19 cellular contexts compared by ENCODE assay signal in the genomic region with DNA sequence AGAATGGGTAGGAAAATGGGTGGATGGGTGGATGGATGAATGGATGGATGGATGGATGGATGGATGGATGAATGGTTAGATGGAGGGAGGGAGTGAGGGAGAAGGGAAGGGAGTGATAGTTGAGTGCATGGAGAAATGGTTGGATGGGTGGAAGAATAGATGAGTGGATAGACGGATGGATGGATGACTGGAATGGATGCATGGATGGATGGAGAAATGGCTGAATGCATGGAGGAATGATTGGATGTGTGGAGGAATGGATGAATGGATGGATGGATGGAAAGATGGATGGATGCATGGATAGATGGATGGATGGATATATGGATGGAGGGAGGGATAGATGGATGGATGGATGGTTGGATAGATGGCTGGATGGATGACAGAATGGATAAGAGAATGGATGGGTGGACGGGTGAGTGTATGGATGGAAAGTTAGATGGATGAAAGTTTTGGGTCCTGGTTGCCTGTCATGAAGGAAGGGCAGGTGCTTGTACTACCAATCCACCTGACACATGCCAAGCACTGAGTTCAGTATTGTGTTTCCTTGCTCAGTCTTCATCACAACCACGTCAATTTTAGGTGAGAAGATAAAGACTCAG.
"Had no signal": no experiment of that assay in that cellular context is flagged by ENCODE, and none has a peak within 500 bp of the region (broad histone marks: within the 10 kb centered on the region; RNA-seq: fewer than 3 reads in every experiment).

No MANE protein-coding gene starts in this region.

- H3K79me2 ChIP-seq: parathyroid adenoma had no signal

- ATAC-seq: left lobe of liver; natural killer cell; sciatic nerve; stimulated activated memory B cell treated with anti-CD40 and anti-IgM and Interleukin-4, amounts not matched to agents 10 μg/mL and 1 μg/mL and 100 μg/mL, for 72 hours; stimulated activated naive CD8-positive, alpha-beta T cell treated with anti-CD3 and anti-CD28 coated beads, Interleukin-15, Interleukin-2, amounts not matched to agents 100 U/mL and 50 U/mL, for 24 hours had no signal

- H3K36me3 ChIP-seq: tibial artery had no signal

- H3K27ac ChIP-seq: dorsolateral prefrontal cortex, parathyroid adenoma, testis, tibial artery had no signal

- H3K9me3 ChIP-seq: testis, tibial artery had no signal

- H3K27ac Mint-ChIP-seq: memory B cell; natural killer cell; progenitor cell of endocrine pancreas; stimulated activated memory B cell treated with anti-CD40 and anti-IgM and Interleukin-4, amounts not matched to agents 10 μg/mL and 1 μg/mL and 100 μg/mL, for 72 hours; type B pancreatic cell had no signal

- H3K4me1 ChIP-seq: parathyroid adenoma, testis, tibial artery had no signal

- H3K27me3 Mint-ChIP-seq: stimulated activated memory B cell treated with anti-CD40 and anti-IgM and Interleukin-4, amounts not matched to agents 10 μg/mL and 1 μg/mL and 100 μg/mL, for 72 hours had no signal

- H3K36me3 Mint-ChIP-seq: memory B cell; natural killer cell; stimulated activated memory B cell treated with anti-CD40 and anti-IgM and Interleukin-4, amounts not matched to agents 10 μg/mL and 1 μg/mL and 100 μg/mL, for 72 hours; type B pancreatic cell had no signal

- DNase-seq: dorsolateral prefrontal cortex; effector CD4-positive, alpha-beta T cell; kidney; natural killer cell; stimulated activated CD4-positive, alpha-beta T cell treated with anti-CD3 and anti-CD28 coated beads, Interleukin-2, amount 100 ng/mL, for 24 hours; stimulated activated CD4-positive, alpha-beta T cell treated with anti-CD3 and anti-CD28 coated beads, Interleukin-4, amount 100 ng/mL, for 24 hours; stimulated activated naive CD8-positive, alpha-beta T cell treated with anti-CD3 and anti-CD28 coated beads, Interleukin-15, Interleukin-2, amounts not matched to agents 100 U/mL and 50 U/mL, for 24 hours; substantia nigra; testis; tibial artery had no signal

- H3K27me3 ChIP-seq: testis had no signal

- H3K9me3 Mint-ChIP-seq: natural killer cell, type B pancreatic cell had no signal

- H3K9ac ChIP-seq: parathyroid adenoma had no signal

- H3K4me3 Mint-ChIP-seq: memory B cell; natural killer cell; neural crest cell; stimulated activated memory B cell treated with anti-CD40 and anti-IgM and Interleukin-4, amounts not matched to agents 10 μg/mL and 1 μg/mL and 100 μg/mL, for 72 hours; type B pancreatic cell had no signal

- H3K4me1 Mint-ChIP-seq: memory B cell; natural killer cell; stimulated activated memory B cell treated with anti-CD40 and anti-IgM and Interleukin-4, amounts not matched to agents 10 μg/mL and 1 μg/mL and 100 μg/mL, for 72 hours had no signal

- H2AFZ ChIP-seq: parathyroid adenoma had no signal

- H3K4me3 ChIP-seq: dorsolateral prefrontal cortex, lung, testis, tibial artery had no signal
